8 cellular contexts compared by ENCODE assay signal in the genomic region with DNA sequence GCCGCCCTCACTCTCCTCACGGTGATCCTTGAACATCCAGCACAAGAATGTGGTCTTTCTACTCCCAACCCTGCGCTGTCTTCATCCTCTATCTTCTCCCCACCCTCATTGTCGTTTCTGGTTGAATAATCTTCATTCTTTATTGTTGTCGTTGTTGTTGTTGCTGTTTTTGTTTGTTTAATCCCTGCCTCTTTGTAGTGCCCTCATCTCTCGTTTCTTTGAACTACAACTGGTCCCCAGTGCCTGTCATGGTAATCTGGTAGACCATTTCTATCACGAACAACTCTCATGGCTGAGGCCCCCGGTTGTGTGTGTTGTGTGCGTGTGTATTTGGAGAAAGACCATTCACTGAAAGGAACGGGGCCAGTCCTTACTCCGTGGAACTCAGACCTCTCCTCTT. TPM values are rescaled to one million over a fixed set of nuclear protein-coding genes. Genes with fewer than 3 reads are reported as not detected.
DNase-seq lines count a peak whose midpoint lies in the region; ATAC-seq and TF ChIP-seq lines count a peak whose summit lies in the region.

No MANE protein-coding gene starts in this region.

- DNase-seq in GM06990 (ENCODE audit: extremely low read depth, insufficient read length): no peak
- no peak for DNase-seq in Peyer's patch
- DNase-seq in epithelial cell of proximal tubule (ENCODE audit: low read depth): no peak
- no peak for DNase-seq in NCI-H446 (lab: John Stamatoyannopoulos, UW)
- DNase-seq in NCI-H526 (lab: John Stamatoyannopoulos, UW): no peak
- DNase-seq in stimulated activated naive CD4-positive, alpha-beta T cell treated with Interleukin-2 at 50 U/mL for 16 hours (lab: John Stamatoyannopoulos, UW): no peak

- TF ChIP-seq CTCF in GM06990 (IDR thresholded peaks at IDR 0.05; ENCODE audit: insufficient read depth, low read length, poor library complexity, severe bottlenecking): no peak
- TF ChIP-seq CTCF in Peyer's patch (IDR thresholded peaks at IDR 0.05): no peak
- TF ChIP-seq CTCF in epithelial cell of proximal tubule (conservative IDR thresholded peaks at IDR 0.05; ENCODE audit: low read depth, low read length): no peak

- H3K27ac ChIP-seq in Peyer's patch: peak overlapping the region in 3 of 4 donors; percentile 82 to 92 (median 84)
- no peak overlapping the region for H3K27ac ChIP-seq in rectal smooth muscle tissue (ENCODE audit: low read depth, low read length)

- no peak for TF ChIP-seq POLR2A in Peyer's patch (IDR thresholded peaks at IDR 0.05)

- H3K27me3 ChIP-seq in GM06990 (replicated peaks; ENCODE audit: control insufficient read depth, insufficient read depth, low read length) (no peaks in the 10 kb centered on the region), Peyer's patch (peaks cover 0 to 4% of the 10 kb centered on the region in 2 donors), rectal smooth muscle tissue (ENCODE audit: control insufficient read depth, insufficient read depth, low read length) (no peaks in the 10 kb centered on the region)

- H3K4me3 ChIP-seq in GM06990 (replicated peaks; ENCODE audit: low read depth, low read length) (peak overlapping the region; percentile 90), Peyer's patch (peak overlapping the region; percentile 70 to 86 (median 76)), epithelial cell of proximal tubule (ENCODE audit: low read depth, low read length) (peak overlapping the region; percentile 61), rectal smooth muscle tissue (ENCODE audit: low read length) (peak overlapping the region; percentile 60)

- H3K9me3 ChIP-seq in Peyer's patch: no peaks in the 10 kb centered on the region

- H3K36me3 ChIP-seq in GM06990 (ENCODE audit: control insufficient read depth, insufficient read depth, low read length): no peaks in the 10 kb centered on the region
- no peaks in the 10 kb centered on the region for H3K36me3 ChIP-seq in Peyer's patch
- H3K36me3 ChIP-seq in rectal smooth muscle tissue (ENCODE audit: control insufficient read depth, insufficient read depth, low read length): no peaks in the 10 kb centered on the region

- H3K4me1 ChIP-seq in Peyer's patch: peaks cover 0 to 21% (median 2%) of the 10 kb centered on the region in 4 donors
- H3K4me1 ChIP-seq in rectal smooth muscle tissue (ENCODE audit: control insufficient read depth, insufficient read depth, low read length): peaks cover 3% of the 10 kb centered on the region

- no peak overlapping the region for H3K9ac ChIP-seq in rectal smooth muscle tissue (ENCODE audit: low read length)

- no peak for ATAC-seq in HG02798 (IDR thresholded peaks at IDR 0.05; ENCODE audit: poor library complexity, unreplicated experiment)

RNA-seq across cellular contexts. Expression of a gene that starts 1.3 kb away (rescaled TPM):
- total RNA-seq in Peyer's patch (10 to 100 TPM in 2 of 4 donors, 1 to 10 TPM in 2; 8.9 to 65.2 (median 12.7) TPM), epithelial cell of proximal tubule (11.8 and 15.7 TPM in 2 replicates)

RNA-seq across cellular contexts. Expression of a gene that starts 38.9 kb away (rescaled TPM):
- total RNA-seq in Peyer's patch: 100 to 1,000 TPM in 1 of 4 donors, 10 to 100 TPM in 3; 37.7 to 106 (median 63.7) TPM
- 104 and 118 TPM in 2 replicates for total RNA-seq in epithelial cell of proximal tubule
